1 cellular context compared by ENCODE assay signal in the genomic region with DNA sequence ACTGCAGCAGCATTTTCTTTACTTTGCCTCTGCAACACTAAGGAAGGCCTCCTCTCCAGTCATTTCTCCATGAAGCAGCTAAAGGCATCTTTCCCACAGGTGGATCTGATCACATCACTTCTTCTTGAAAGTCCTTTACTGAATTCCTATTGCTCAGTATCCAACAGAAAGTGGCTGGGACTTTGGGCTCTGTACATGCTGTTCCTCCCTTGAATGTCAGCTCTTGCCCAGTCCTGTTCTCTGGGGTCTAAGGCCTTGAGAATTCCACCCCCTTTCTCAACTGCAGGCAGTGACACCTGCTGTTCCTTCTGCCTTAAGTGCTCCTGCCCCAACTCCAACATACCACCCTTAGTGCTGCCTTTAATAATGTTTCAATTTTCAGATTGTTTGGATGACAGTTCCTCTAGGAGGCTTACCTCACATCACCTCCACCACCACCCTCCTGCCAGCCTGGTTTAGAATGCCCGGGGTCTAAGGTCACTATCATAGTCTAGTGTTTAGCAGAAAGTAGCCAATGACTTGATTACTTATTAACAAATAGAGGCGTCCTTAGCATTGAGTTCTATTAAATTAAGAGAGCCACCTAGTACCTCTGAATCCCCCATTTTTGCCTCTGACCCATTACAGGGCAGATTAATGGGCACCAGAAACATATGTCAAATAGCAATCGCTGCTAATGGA.
TF ChIP-seq lines count a peak whose summit lies in the region.

No MANE protein-coding gene starts in this region.

TF ChIP-seq in H1, 55 proteins besides CTCF, POLR2A, EP300 and RAD21:
- TF ChIP-seq CHD1 (IDR thresholded peaks at IDR 0.05; ENCODE audit: low read depth, low read length): no peak
- TF ChIP-seq NANOG (IDR thresholded peaks at IDR 0.05; ENCODE audit: insufficient read depth, low read depth, low read length, poor library complexity, severe bottlenecking): no peak
- TF ChIP-seq SIRT6 (IDR thresholded peaks at IDR 0.05; ENCODE audit: low read length): no peak
- TF ChIP-seq, protein P1, sequence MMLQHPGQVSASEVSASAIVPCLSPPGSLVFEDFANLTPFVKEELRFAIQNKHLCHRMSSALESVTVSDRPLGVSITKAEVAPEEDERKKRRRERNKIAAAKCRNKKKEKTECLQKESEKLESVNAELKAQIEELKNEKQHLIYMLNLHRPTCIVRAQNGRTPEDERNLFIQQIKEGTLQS (IDR thresholded peaks at IDR 0.05; ENCODE audit: insufficient read depth, low read depth, low read length): no peak
- no peak for TF ChIP-seq TBP (IDR thresholded peaks at IDR 0.05; ENCODE audit: low read depth, low read length)
- TF ChIP-seq CHD7 (IDR thresholded peaks at IDR 0.05; ENCODE audit: insufficient replicate concordance, low read length): no peak
- TF ChIP-seq SP1 (IDR thresholded peaks at IDR 0.05; ENCODE audit: low read depth, low read length): no peak
- TF ChIP-seq CBX5 (IDR thresholded peaks at IDR 0.05; ENCODE audit: low read depth, low read length): no peak
